8 cellular contexts compared by ENCODE assay signal in genomic region chr7:28922618-28923331, GRCh38. TPM values are rescaled to one million over a fixed set of nuclear protein-coding genes. Genes with fewer than 3 reads are reported as not detected.
A peak's percentile ranks its signal among the peaks of the same experiment; 100 is the strongest.
DNase-seq lines count a peak whose midpoint lies in the region; ATAC-seq, FAIRE-seq and TF ChIP-seq lines count a peak whose summit lies in the region.

No MANE protein-coding gene starts in this region.

- peak in 3 of 4 experiments; percentile 44 to 53 (median 45) for ATAC-seq in T-cell (replicated peaks in 1 of 4)
- no peak for ATAC-seq in HG03457 (IDR thresholded peaks at IDR 0.05; ENCODE audit: unreplicated experiment)

- H3K4me3 Mint-ChIP-seq in T-cell = no peak overlapping the region

- peaks cover 0 to 5% of the 10 kb centered on the region in 2 donors for H3K4me1 ChIP-seq in ascending aorta
- no peaks in the 10 kb centered on the region for H3K4me1 ChIP-seq in hepatocyte (ENCODE audit: insufficient read depth)
- peaks cover 0 to 19% (median 13%) of the 10 kb centered on the region in 4 donors for H3K4me1 ChIP-seq in sigmoid colon

- no peaks in the 10 kb centered on the region for H3K27me3 Mint-ChIP-seq in T-cell

- FAIRE-seq in GM12892 (lab: Jason Lieb, UNC) = peak; percentile 79

- peak overlapping the region; percentile 40 for H3K4me2 ChIP-seq in hepatocyte

- intact Hi-C loops in ascending aorta (cut with DNase I) (loop anchor here (1.0 kb wide), 1 partner anchor 486 kb away; no protein-coding TSS in a partner anchor), sigmoid colon (cut with DNase I) (loop anchor here (1.0 kb wide), 1 partner anchor 486 kb away; no protein-coding TSS in a partner anchor)

- no peaks in the 10 kb centered on the region for H4K20me1 ChIP-seq in hepatocyte (ENCODE audit: insufficient read depth, poor library complexity, severe bottlenecking)

- CTCF ChIA-PET in T-cell (lab: Charles Lee) = interaction anchor here (0.7 to 10.0 kb wide), 36 partner anchors 10 to 1727 kb away, joined by 3 to 105 read pairs (median 5); partner anchors contain the start of gene TRIL (in 1 of the 2)

- no peaks in the 10 kb centered on the region for H3K79me2 ChIP-seq in hepatocyte

- H3K27ac Mint-ChIP-seq in T-cell = no peak overlapping the region

- H3K4me3 ChIP-seq in ascending aorta (no peak overlapping the region), hepatocyte (no peak overlapping the region), sigmoid colon (no peak overlapping the region)

- no peaks in the 10 kb centered on the region for H3K9me3 Mint-ChIP-seq in T-cell

- H3K27me3 ChIP-seq in ascending aorta = no peaks in the 10 kb centered on the region
- peaks cover 3% of the 10 kb centered on the region for H3K27me3 ChIP-seq in hepatocyte
- peaks cover 0 to 19% (median 0%) of the 10 kb centered on the region in 3 donors for H3K27me3 ChIP-seq in sigmoid colon

- peak; percentile 83 for TF ChIP-seq CTCF in 22Rv1 (IDR thresholded peaks at IDR 0.05)
- TF ChIP-seq CTCF in ascending aorta (IDR thresholded peaks at IDR 0.05) = peak; percentile 64 to 84 (median 78)
- peak; percentile 93 for TF ChIP-seq CTCF in hepatocyte (IDR thresholded peaks at IDR 0.05; ENCODE audit: poor library complexity)
- peak; percentile 49 to 75 (median 71) for TF ChIP-seq CTCF in sigmoid colon (IDR thresholded peaks at IDR 0.05)

- POLR2A ChIA-PET in T-cell (lab: Charles Lee) = interaction anchor here in 1 of 2 donors (0.7 kb wide), 1 partner anchor 169 kb away, joined by 3 read pairs; no protein-coding TSS in a partner anchor

- H3K9me2 ChIP-seq in hepatocyte (replicated peaks; ENCODE audit: insufficient read depth) = no peaks in the 10 kb centered on the region

- no peak overlapping the region for H3K27ac ChIP-seq in 22Rv1
- H3K27ac ChIP-seq in ascending aorta = no peak overlapping the region
- no peak overlapping the region for H3K27ac ChIP-seq in hepatocyte
- H3K27ac ChIP-seq in sigmoid colon = no peak overlapping the region

- WGBS in hepatocyte (ENCODE audit: low lambda C conversion rate, missing lambda C conversion rate) = 12% methylated on average over 7 of the region's 7 CpGs
- WGBS in sigmoid colon, 2 donors = 2 to 9% methylated on average over 7 of the region's 7 CpGs

- DNase-seq in GM12892 (ENCODE audit: insufficient read length) (no peak), NCI-H1417 (lab: John Stamatoyannopoulos, UW) (peak; percentile 84 to 95 (median 91)), T-cell (peak; percentile 12 to 64 (median 49)), ascending aorta (ENCODE audit: low spot score in 2 of 2) (peak in 1 of 2 donors; percentile 76), hepatocyte (ENCODE audit: low spot score) (peak; percentile 93), sigmoid colon (peak; percentile 75)

- H3K36me3 ChIP-seq in ascending aorta (no peaks in the 10 kb centered on the region), hepatocyte (replicated peaks; ENCODE audit: insufficient read depth, low read depth) (no peaks in the 10 kb centered on the region), sigmoid colon (no peaks in the 10 kb centered on the region)

- H3K9me3 ChIP-seq in ascending aorta = no peaks in the 10 kb centered on the region
- no peaks in the 10 kb centered on the region for H3K9me3 ChIP-seq in hepatocyte (ENCODE audit: low read depth)
- no peaks in the 10 kb centered on the region for H3K9me3 ChIP-seq in sigmoid colon

- H3K36me3 Mint-ChIP-seq in T-cell = no peaks in the 10 kb centered on the region

- H3K4me1 Mint-ChIP-seq in T-cell = peaks cover 24 to 28% (median 24%) of the 10 kb centered on the region in 3 donors

- no peak overlapping the region for H2AFZ ChIP-seq in hepatocyte

- TF ChIP-seq POLR2A in GM12892 (IDR thresholded peaks at IDR 0.05; ENCODE audit: low read depth, low read length) (no peak), sigmoid colon (IDR thresholded peaks at IDR 0.05) (no peak)

- no peak for TF ChIP-seq EP300 in sigmoid colon (IDR thresholded peaks at IDR 0.05)

RNA-seq across cellular contexts. Expression of gene TRIL, which starts 35.4 kb away (rescaled TPM):
- not detected for polyA plus RNA-seq in GM12892 (2012; ENCODE audit: missing spikeins)
- not detected for total RNA-seq in T-cell
- 13.5 TPM for total RNA-seq in ascending aorta
- total RNA-seq in hepatocyte = 3.0 and 4.6 TPM in 2 replicates
- 1.2 and 2.5 TPM in 2 replicates for polyA plus RNA-seq in hepatocyte
- total RNA-seq in sigmoid colon = 1 to 10 TPM; 1.5 to 7.5 (median 4.1) TPM
- polyA plus RNA-seq in sigmoid colon = under 1 TPM in 1 of 3 donors, not detected in 2; 0.66 TPM
